8 cellular contexts compared by ENCODE assay signal in the genomic region with DNA sequence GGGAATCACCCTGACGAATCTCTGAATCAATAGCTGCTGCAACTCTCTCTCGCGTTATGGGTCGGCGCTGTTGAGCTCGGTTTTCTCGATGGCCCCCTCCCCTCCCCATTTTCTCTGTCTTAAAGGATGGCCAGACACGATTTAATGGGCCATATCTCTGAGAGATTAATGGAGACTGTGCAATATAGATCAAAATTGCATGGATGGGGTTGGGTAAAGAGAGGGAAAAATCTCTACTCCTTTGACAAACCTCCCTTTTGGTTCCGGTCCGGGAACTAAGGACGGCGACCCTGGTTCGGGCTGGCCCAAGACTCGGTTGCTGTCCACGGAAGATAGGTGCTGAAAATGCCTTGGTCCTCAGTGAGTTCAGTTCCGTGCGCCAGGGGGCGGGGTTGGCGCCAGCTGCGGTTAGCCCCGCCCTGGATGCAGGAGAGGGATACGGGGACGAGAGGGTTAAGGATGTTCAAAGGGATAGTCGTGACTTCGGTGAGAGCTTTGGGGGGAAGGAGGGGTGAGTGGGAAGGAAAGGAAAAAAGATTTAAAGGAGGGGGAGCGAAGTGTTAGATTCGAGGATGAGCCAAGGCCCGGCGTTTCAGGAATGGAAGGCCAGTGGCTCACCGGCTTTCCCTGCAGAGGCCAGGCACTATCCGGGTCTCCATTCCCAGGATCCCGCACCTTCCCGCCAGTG.
A peak's percentile ranks its signal among the peaks of the same experiment; 100 is the strongest.
DNase-seq lines count a peak whose midpoint lies in the region; ATAC-seq, FAIRE-seq and TF ChIP-seq lines count a peak whose summit lies in the region.

No MANE protein-coding gene starts in this region.

- H3F3A ChIP-seq in SK-N-SH (replicated peaks; ENCODE audit: insufficient read depth): no peaks in the 10 kb centered on the region

- no peak for TF ChIP-seq EP300 in SK-N-SH (IDR thresholded peaks at IDR 0.05; ENCODE audit: borderline replicate concordance in 1 of 2, low read depth in 1 of 2, low read length in 1 of 2)
- TF ChIP-seq EP300 in esophagus muscularis mucosa (IDR thresholded peaks at IDR 0.05): no peak

- CTCF ChIA-PET in SK-N-SH (lab: Yijun Ruan, JAX): interaction anchor here (0.6 to 5.1 kb wide), 24 partner anchors 9 to 313 kb away, joined by 3 to 46 read pairs (median 3); a partner anchor contains a TSS

- H3K9me2 ChIP-seq in SK-N-SH: no peaks in the 10 kb centered on the region

- H3K9ac ChIP-seq in SK-N-SH: no peak overlapping the region
- no peak overlapping the region for H3K9ac ChIP-seq in skeletal muscle satellite cell (ENCODE audit: low read depth, low read length)

- peaks cover 82% of the 10 kb centered on the region for H3K27me3 ChIP-seq in SK-N-SH (ENCODE audit: insufficient read depth)
- H3K27me3 ChIP-seq in skeletal muscle satellite cell (ENCODE audit: control insufficient read depth, insufficient read depth, low read length): peaks cover 93% of the 10 kb centered on the region
- H3K27me3 ChIP-seq in esophagus muscularis mucosa: peaks cover 0 to 100% (median 84%) of the 10 kb centered on the region in 4 donors

- peaks cover 23% of the 10 kb centered on the region for H3K4me1 Mint-ChIP-seq in glutamatergic neuron (ENCODE audit: low read depth, unreplicated experiment)

- ATAC-seq in HG02885 (IDR thresholded peaks at IDR 0.05; ENCODE audit: poor library complexity, unreplicated experiment): no peak

- peaks cover 22% of the 10 kb centered on the region for H3K9me3 Mint-ChIP-seq in glutamatergic neuron (ENCODE audit: unreplicated experiment)

- no peak for DNase-seq in AG09309 (ENCODE audit: low read depth)
- no peak for DNase-seq in GM12864 (ENCODE audit: low read depth)
- DNase-seq in SK-N-SH: peak; percentile 71
- DNase-seq in glutamatergic neuron: peak; percentile 63
- no peak for DNase-seq in HTR-8/SVneo (ENCODE audit: insufficient read length, low spot score)
- DNase-seq in esophagus muscularis mucosa (ENCODE audit: extremely low spot score): no peak

- H3K27ac Mint-ChIP-seq in glutamatergic neuron (ENCODE audit: unreplicated experiment): peak overlapping the region; percentile 99

- no peak overlapping the region for H3K4me3 ChIP-seq in AG09309 (ENCODE audit: control insufficient read depth, low read depth, low read length)
- no peak overlapping the region for H3K4me3 ChIP-seq in GM12864 (ENCODE audit: low read depth, low read length)
- H3K4me3 ChIP-seq in SK-N-SH (ENCODE audit: low read depth in 2 of 2, low read length in 1 of 2): peak overlapping the region; percentile 41 to 61; a peak in 3 of 4 replicates
- peak overlapping the region; percentile 43 for H3K4me3 ChIP-seq in skeletal muscle satellite cell (ENCODE audit: low read length)
- peak overlapping the region in 2 of 4 donors; percentile 19 to 45 for H3K4me3 ChIP-seq in esophagus muscularis mucosa

- FAIRE-seq in HTR-8/SVneo (lab: Jason Lieb, UNC): no peak

- TF ChIP-seq CTCF in AG09309 (IDR thresholded peaks at IDR 0.05; ENCODE audit: control insufficient read depth, insufficient read depth, low read depth, low read length, missing control alignments) (peak; percentile 54), GM12864 (IDR thresholded peaks at IDR 0.05; ENCODE audit: low read depth, low read length, missing control alignments) (peak; percentile 24), SK-N-SH (IDR thresholded peaks at IDR 0.05) (peak; percentile 39), glutamatergic neuron (IDR thresholded peaks at IDR 0.05; ENCODE audit: partially characterized antibody, unreplicated experiment) (peak; percentile 38), esophagus muscularis mucosa (IDR thresholded peaks at IDR 0.05) (no peak)

- peak overlapping the region; percentile 94 for H3K4me3 Mint-ChIP-seq in glutamatergic neuron (ENCODE audit: unreplicated experiment)

- H3K9me3 ChIP-seq in SK-N-SH (no peaks in the 10 kb centered on the region), skeletal muscle satellite cell (replicated peaks; ENCODE audit: low read length) (no peaks in the 10 kb centered on the region), esophagus muscularis mucosa (no peaks in the 10 kb centered on the region)

- no peak for TF ChIP-seq POLR2A in esophagus muscularis mucosa (IDR thresholded peaks at IDR 0.05; ENCODE audit: low read depth)

- intact Hi-C loops in esophagus muscularis mucosa (cut with DNase I): no loop called here

- H2AFZ ChIP-seq in SK-N-SH (ENCODE audit: low read depth): no peak overlapping the region

- peaks cover 28% of the 10 kb centered on the region for H3K27me3 Mint-ChIP-seq in glutamatergic neuron (ENCODE audit: unreplicated experiment)

- 2% methylated on average over 33 of the region's 33 CpGs for WGBS in SK-N-SH (ENCODE audit: low lambda C conversion rate)
- 3% methylated on average over 33 of the region's 33 CpGs for WGBS in esophagus muscularis mucosa

- TF ChIP-seq RAD21 in SK-N-SH (IDR thresholded peaks at IDR 0.05; ENCODE audit: low read length): no peak

- H3K4me2 ChIP-seq in SK-N-SH (peak overlapping the region; percentile 92), skeletal muscle satellite cell (ENCODE audit: low read length) (peak overlapping the region; percentile 80)

- POLR2A ChIA-PET in SK-N-SH (lab: Yijun Ruan, JAX): no interaction called here

- H3K36me3 ChIP-seq in SK-N-SH (replicated peaks in 1 of 2; ENCODE audit: control insufficient read depth in 1 of 2, insufficient read depth in 2 of 2, low read length in 1 of 2) (no peaks in the 10 kb centered on the region), skeletal muscle satellite cell (ENCODE audit: insufficient read depth, low read length) (no peaks in the 10 kb centered on the region), esophagus muscularis mucosa (no peaks in the 10 kb centered on the region)

- H3K4me1 ChIP-seq in SK-N-SH (ENCODE audit: control insufficient read depth in 1 of 2, insufficient read depth in 2 of 2, low read depth in 1 of 2, low read length in 1 of 2) (peaks cover 21 to 42% of the 10 kb centered on the region in 2 experiments; a peak in 3 of 4 replicates), skeletal muscle satellite cell (ENCODE audit: control insufficient read depth, insufficient read depth, low read length) (peaks cover 41% of the 10 kb centered on the region), esophagus muscularis mucosa (peaks cover 50 to 74% (median 64%) of the 10 kb centered on the region in 4 donors)

- no peaks in the 10 kb centered on the region for H3K36me3 Mint-ChIP-seq in glutamatergic neuron (ENCODE audit: unreplicated experiment)

- H3K27ac ChIP-seq in SK-N-SH (ENCODE audit: low read depth in 2 of 2, low read length in 1 of 2) (no peak overlapping the region), esophagus muscularis mucosa (replicated peaks in 1 of 4) (no peak overlapping the region)

- no peaks in the 10 kb centered on the region for H3K79me2 ChIP-seq in SK-N-SH (ENCODE audit: insufficient read depth)

- H4K20me1 ChIP-seq in SK-N-SH (ENCODE audit: insufficient read depth): peaks cover 3% of the 10 kb centered on the region; the same call in 1 of the 2 replicates

TF ChIP-seq in SK-N-SH, 30 proteins besides CTCF, POLR2A, EP300 and RAD21:
- 0 out of 2 replicates have a peak, but pooled peaks have one; percentile 21 for TF ChIP-seq SMC3 (IDR thresholded peaks at IDR 0.05; ENCODE audit: low read depth, low read length)
- TF ChIP-seq, protein P1, sequence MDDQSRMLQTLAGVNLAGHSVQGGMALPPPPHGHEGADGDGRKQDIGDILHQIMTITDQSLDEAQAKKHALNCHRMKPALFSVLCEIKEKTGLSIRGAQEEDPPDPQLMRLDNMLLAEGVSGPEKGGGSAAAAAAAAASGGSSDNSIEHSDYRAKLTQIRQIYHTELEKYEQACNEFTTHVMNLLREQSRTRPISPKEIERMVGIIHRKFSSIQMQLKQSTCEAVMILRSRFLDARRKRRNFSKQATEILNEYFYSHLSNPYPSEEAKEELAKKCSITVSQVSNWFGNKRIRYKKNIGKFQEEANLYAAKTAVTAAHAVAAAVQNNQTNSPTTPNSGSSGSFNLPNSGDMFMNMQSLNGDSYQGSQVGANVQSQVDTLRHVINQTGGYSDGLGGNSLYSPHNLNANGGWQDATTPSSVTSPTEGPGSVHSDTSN (IDR thresholded peaks at IDR 0.05): no peak
- no peak for TF ChIP-seq RFX5 (IDR thresholded peaks at IDR 0.05; ENCODE audit: low read length)
- TF ChIP-seq, protein P2, sequence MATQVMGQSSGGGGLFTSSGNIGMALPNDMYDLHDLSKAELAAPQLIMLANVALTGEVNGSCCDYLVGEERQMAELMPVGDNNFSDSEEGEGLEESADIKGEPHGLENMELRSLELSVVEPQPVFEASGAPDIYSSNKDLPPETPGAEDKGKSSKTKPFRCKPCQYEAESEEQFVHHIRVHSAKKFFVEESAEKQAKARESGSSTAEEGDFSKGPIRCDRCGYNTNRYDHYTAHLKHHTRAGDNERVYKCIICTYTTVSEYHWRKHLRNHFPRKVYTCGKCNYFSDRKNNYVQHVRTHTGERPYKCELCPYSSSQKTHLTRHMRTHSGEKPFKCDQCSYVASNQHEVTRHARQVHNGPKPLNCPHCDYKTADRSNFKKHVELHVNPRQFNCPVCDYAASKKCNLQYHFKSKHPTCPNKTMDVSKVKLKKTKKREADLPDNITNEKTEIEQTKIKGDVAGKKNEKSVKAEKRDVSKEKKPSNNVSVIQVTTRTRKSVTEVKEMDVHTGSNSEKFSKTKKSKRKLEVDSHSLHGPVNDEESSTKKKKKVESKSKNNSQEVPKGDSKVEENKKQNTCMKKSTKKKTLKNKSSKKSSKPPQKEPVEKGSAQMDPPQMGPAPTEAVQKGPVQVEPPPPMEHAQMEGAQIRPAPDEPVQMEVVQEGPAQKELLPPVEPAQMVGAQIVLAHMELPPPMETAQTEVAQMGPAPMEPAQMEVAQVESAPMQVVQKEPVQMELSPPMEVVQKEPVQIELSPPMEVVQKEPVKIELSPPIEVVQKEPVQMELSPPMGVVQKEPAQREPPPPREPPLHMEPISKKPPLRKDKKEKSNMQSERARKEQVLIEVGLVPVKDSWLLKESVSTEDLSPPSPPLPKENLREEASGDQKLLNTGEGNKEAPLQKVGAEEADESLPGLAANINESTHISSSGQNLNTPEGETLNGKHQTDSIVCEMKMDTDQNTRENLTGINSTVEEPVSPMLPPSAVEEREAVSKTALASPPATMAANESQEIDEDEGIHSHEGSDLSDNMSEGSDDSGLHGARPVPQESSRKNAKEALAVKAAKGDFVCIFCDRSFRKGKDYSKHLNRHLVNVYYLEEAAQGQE (IDR thresholded peaks at IDR 0.05; ENCODE audit: low read depth, low read length): peak; percentile 98

Comparison
In these comparisons a context has a peak if more than half of its experiments do, and no peak if none do; other contexts are left out.
1. DNase-seq: peak in SK-N-SH (single experiment) and glutamatergic neuron (single experiment); none in AG09309 (single experiment), GM12864 (single experiment), HTR-8/SVneo (single experiment) and esophagus muscularis mucosa (single experiment).
2. H3K4me3 ChIP-seq: peak in SK-N-SH (2 of 2) and skeletal muscle satellite cell (single experiment); none in AG09309 (single experiment) and GM12864 (single experiment).
3. CTCF ChIP-seq: peak in AG09309 (single experiment), GM12864 (single experiment), SK-N-SH (single experiment) and glutamatergic neuron (single experiment); none in esophagus muscularis mucosa (0 of 3).